In the genomic region with DNA sequence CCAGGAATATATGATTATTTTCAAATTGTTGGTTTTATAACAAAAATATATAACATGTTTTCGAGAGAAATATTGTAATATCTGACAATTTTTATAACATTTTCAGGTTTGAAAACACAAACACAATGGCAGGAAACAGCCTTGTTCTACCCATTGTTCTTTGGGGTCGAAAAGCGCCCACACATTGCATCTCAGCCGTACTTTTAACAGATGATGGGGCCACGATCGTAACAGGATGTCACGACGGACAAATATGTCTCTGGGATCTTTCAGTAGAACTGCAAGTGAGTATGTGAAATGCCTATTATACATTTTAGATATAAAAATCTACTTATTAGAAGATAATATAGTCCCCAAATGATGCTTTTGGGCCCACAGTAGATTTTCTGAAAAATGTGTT, we compare ENCODE assay signal across 35 cellular contexts.
"Had no signal": no experiment of that assay in that cellular context is flagged by ENCODE, and none has a peak within 500 bp of the region (broad histone marks: within the 10 kb centered on the region; RNA-seq: fewer than 3 reads in every experiment).

No MANE protein-coding gene starts in this region.

- H3K27me3 ChIP-seq: adrenal gland, body of pancreas, dorsolateral prefrontal cortex, esophagus squamous epithelium, gastroesophageal sphincter, heart left ventricle had no signal

- ATAC-seq: activated CD4-positive, CD25-positive, alpha-beta regulatory T cell treated with anti-CD3 and anti-CD28 coated beads, Interleukin-2, amount 50 U/mL, for 24 hours; activated CD8-positive, alpha-beta T cell treated with anti-CD3 and anti-CD28 coated beads for 36 hours; activated naive CD8-positive, alpha-beta T cell treated with anti-CD3 and anti-CD28 coated beads, Interleukin-2, amount 50 U/mL, for 24 hours; activated T-cell treated with anti-CD3 and anti-CD28 coated beads, Interleukin-2, amount 50 U/mL, for 4 hours; activated T-helper 17 cell treated with anti-CD3 and anti-CD28 coated beads, Interleukin-2, amount 50 U/mL, for 72 hours; body of pancreas; gastroesophageal sphincter; heart left ventricle; T-cell had no signal

- FAIRE-seq: colon had no signal

- H3K4me1 ChIP-seq: adrenal gland, esophagus squamous epithelium, gastroesophageal sphincter had no signal

- H3K9me3 ChIP-seq: adrenal gland, body of pancreas, esophagus squamous epithelium, gastroesophageal sphincter, heart left ventricle had no signal

- H3K27ac Mint-ChIP-seq: activated B cell treated with CpG ODN at 0.5 μM for 24 hours; activated CD8-positive, alpha-beta T cell treated with anti-CD3 and anti-CD28 coated beads for 36 hours; activated naive CD4-positive, alpha-beta T cell treated with anti-CD3 and anti-CD28 coated beads, Interleukin-2, amount 50 U/mL, for 24 hours; activated naive CD8-positive, alpha-beta T cell treated with anti-CD3 and anti-CD28 coated beads for 36 hours; activated naive CD8-positive, alpha-beta T cell treated with anti-CD3 and anti-CD28 coated beads, Interleukin-2, amount 50 U/mL, for 24 hours; endodermal cell; T-cell; T-helper 1 cell treated with Interleukin-12 subunit alpha and Interleukin-12 subunit beta and Interleukin-4 antibody, amounts not matched to agents 30 μg/mL and 1 μg/mL, for 36 hours had no signal

- DNase-seq: activated B cell treated with CpG ODN at 0.5 μM for 24 hours; activated CD4-positive, alpha-beta T cell treated with anti-CD3 and anti-CD28 coated beads for 48 hours; activated CD4-positive, alpha-beta T cell treated with anti-CD3 and anti-CD28 coated beads, Interleukin-2, amount 50 U/mL, for 1 hour; activated CD4-positive, alpha-beta T cell treated with anti-CD3 and anti-CD28 coated beads, Interleukin-2, amount 50 U/mL, for 48 hours; activated CD8-positive, alpha-beta memory T cell treated with anti-CD3 and anti-CD28 coated beads for 24 hours; activated CD8-positive, alpha-beta T cell treated with anti-CD3 and anti-CD28 coated beads for 36 hours; activated effector memory CD4-positive, alpha-beta T cell treated with Interleukin-2 at 50 U/mL for 16 hours; activated gamma-delta T cell treated with Interleukin-2 at 50 U/mL for 16 hours; activated naive CD4-positive, alpha-beta T cell treated with Interleukin-2 at 50 U/mL for 16 hours; activated naive CD8-positive, alpha-beta T cell treated with anti-CD3 and anti-CD28 coated beads for 36 hours; activated naive CD8-positive, alpha-beta T cell treated with anti-CD3 and anti-CD28 coated beads, Interleukin-2, amount 50 U/mL, for 24 hours; activated T-cell treated with anti-CD3 and anti-CD28 coated beads, Interleukin-2, amount 50 U/mL, for 4 hours; adrenal gland; amygdala; aorta; body of pancreas; caudate nucleus; cortex of kidney; dorsolateral prefrontal cortex; effector memory CD4-positive, alpha-beta T cell; endodermal cell; esophagus squamous epithelium; foreskin melanocyte; heart left ventricle; SW 1271; T-cell; T1000; WERI-Rb-1 had no signal

- H3K36me3 ChIP-seq: adrenal gland had no signal

- H3K27ac ChIP-seq: adrenal gland, body of pancreas, dorsolateral prefrontal cortex, epithelial cell of prostate, esophagus squamous epithelium, gastroesophageal sphincter, WERI-Rb-1 had no signal

- H3K4me3 ChIP-seq: adrenal gland, body of pancreas, dorsolateral prefrontal cortex, esophagus squamous epithelium, gastroesophageal sphincter, heart left ventricle had no signal

- H3K4me3 Mint-ChIP-seq: activated B cell treated with CpG ODN at 0.5 μM for 24 hours; activated CD8-positive, alpha-beta T cell treated with anti-CD3 and anti-CD28 coated beads for 36 hours; activated naive CD4-positive, alpha-beta T cell treated with anti-CD3 and anti-CD28 coated beads, Interleukin-2, amount 50 U/mL, for 24 hours; activated naive CD8-positive, alpha-beta T cell treated with anti-CD3 and anti-CD28 coated beads for 36 hours; activated naive CD8-positive, alpha-beta T cell treated with anti-CD3 and anti-CD28 coated beads, Interleukin-2, amount 50 U/mL, for 24 hours; activated T-cell treated with anti-CD3 and anti-CD28 coated beads, Interleukin-2, amount 50 U/mL, for 4 hours; activated T-helper 17 cell treated with anti-CD3 and anti-CD28 coated beads, Interleukin-2, amount 50 U/mL, for 72 hours; endodermal cell; T-cell; T-helper 1 cell treated with Interleukin-12 subunit alpha and Interleukin-12 subunit beta and Interleukin-4 antibody, amounts not matched to agents 30 μg/mL and 1 μg/mL, for 36 hours had no signal

- H3K27me3 Mint-ChIP-seq: activated B cell treated with CpG ODN at 0.5 μM for 24 hours; activated CD8-positive, alpha-beta T cell treated with anti-CD3 and anti-CD28 coated beads for 36 hours; activated naive CD4-positive, alpha-beta T cell treated with anti-CD3 and anti-CD28 coated beads, Interleukin-2, amount 50 U/mL, for 24 hours; activated naive CD8-positive, alpha-beta T cell treated with anti-CD3 and anti-CD28 coated beads for 36 hours; activated naive CD8-positive, alpha-beta T cell treated with anti-CD3 and anti-CD28 coated beads, Interleukin-2, amount 50 U/mL, for 24 hours; activated T-helper 17 cell treated with anti-CD3 and anti-CD28 coated beads, Interleukin-2, amount 50 U/mL, for 72 hours; T-cell had no signal

- H3K9me3 Mint-ChIP-seq: activated CD8-positive, alpha-beta T cell treated with anti-CD3 and anti-CD28 coated beads for 36 hours; activated naive CD4-positive, alpha-beta T cell treated with anti-CD3 and anti-CD28 coated beads, Interleukin-2, amount 50 U/mL, for 24 hours; activated naive CD8-positive, alpha-beta T cell treated with anti-CD3 and anti-CD28 coated beads, Interleukin-2, amount 50 U/mL, for 24 hours; activated T-cell treated with anti-CD3 and anti-CD28 coated beads, Interleukin-2, amount 50 U/mL, for 4 hours; activated T-helper 17 cell treated with anti-CD3 and anti-CD28 coated beads, Interleukin-2, amount 50 U/mL, for 72 hours; endodermal cell; T-cell; T-helper 1 cell treated with Interleukin-12 subunit alpha and Interleukin-12 subunit beta and Interleukin-4 antibody, amounts not matched to agents 30 μg/mL and 1 μg/mL, for 36 hours had no signal
